17 cellular contexts compared by ENCODE assay signal in the genomic region with DNA sequence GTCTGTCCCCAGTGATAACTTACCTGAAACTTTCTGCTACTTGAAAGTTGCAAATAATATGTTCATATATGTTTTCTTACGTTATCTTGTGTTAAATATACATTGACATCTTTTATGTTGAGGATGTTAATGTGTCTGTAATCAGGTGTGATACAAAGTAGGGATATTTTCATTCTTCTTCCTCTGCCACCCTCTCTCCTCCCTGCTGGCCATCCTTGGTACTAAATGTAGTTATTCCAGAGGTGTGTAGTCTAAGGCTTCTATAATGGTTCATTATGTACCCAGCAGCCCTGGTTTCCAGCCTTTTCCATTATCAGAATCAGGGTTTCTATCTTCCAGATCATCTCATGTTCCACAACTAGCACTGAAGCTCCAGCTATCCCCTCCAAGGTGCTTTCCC.
DNase-seq lines count a peak whose midpoint lies in the region; ATAC-seq and TF ChIP-seq lines count a peak whose summit lies in the region.
"Had no signal": no experiment of that assay in that cellular context is flagged by ENCODE, and none has a peak within 500 bp of the region (broad histone marks: within the 10 kb centered on the region; RNA-seq: fewer than 3 reads in every experiment).

No MANE protein-coding gene starts in this region.

- H3K9ac ChIP-seq in Loucy (ENCODE audit: low read depth, low read length, poor library complexity, severe bottlenecking): no peak overlapping the region
- H3K9ac ChIP-seq in neural progenitor cell: no peak overlapping the region

- H3K4me1 ChIP-seq in Loucy (ENCODE audit: insufficient read depth, low read length, poor library complexity, severe bottlenecking) (peaks cover 7% of the 10 kb centered on the region), neural progenitor cell (no peaks in the 10 kb centered on the region), psoas muscle (no peaks in the 10 kb centered on the region)
- H3K4me1 ChIP-seq: SJSA1 had no signal

- H3K4me2 ChIP-seq in Loucy (ENCODE audit: low read depth, low read length, poor library complexity, severe bottlenecking) (no peak overlapping the region), neural progenitor cell (no peak overlapping the region)

- H3K27me3 Mint-ChIP-seq in neural progenitor cell (ENCODE audit: insufficient read depth, low read depth): no peaks in the 10 kb centered on the region

- H3K4me3 Mint-ChIP-seq in neural progenitor cell: no peak overlapping the region

- H3K36me3 Mint-ChIP-seq in neural progenitor cell: no peaks in the 10 kb centered on the region

- peak; percentile 31 for DNase-seq in NCI-H82 (lab: John Stamatoyannopoulos, UW)
- DNase-seq in NCI-H82 treated with DMSO at 0.1 percent for 48 hours (lab: John Stamatoyannopoulos, UW; ENCODE audit: unreplicated experiment): no peak
- no peak for DNase-seq in brain microvascular endothelial cell
- no peak for DNase-seq in neural progenitor cell (ENCODE audit: low spot score)
- DNase-seq in NCI-H187 (lab: John Stamatoyannopoulos, UW): no peak
- no peak for DNase-seq in psoas muscle
- DNase-seq in islet precursor cell: no peak
- DNase-seq: C1 segment of cervical spinal cord, EL, NCI-H1436, NCI-H2081 treated with DMSO at 0.1 percent for 48 hours, NCI-H345, NCI-H526 treated with DMSO at 0.1 percent for 48 hours had no signal

- H3K4me3 ChIP-seq in Loucy (ENCODE audit: low read length, poor library complexity, severe bottlenecking): no peak overlapping the region
- H3K4me3 ChIP-seq in brain microvascular endothelial cell (ENCODE audit: low read depth, low read length): no peak overlapping the region
- no peak overlapping the region for H3K4me3 ChIP-seq in neural progenitor cell
- H3K4me3 ChIP-seq in psoas muscle: no peak overlapping the region
- H3K4me3 ChIP-seq: K562, SJSA1 had no signal

- H3K27ac ChIP-seq in brain microvascular endothelial cell (no peak overlapping the region), neural progenitor cell (no peak overlapping the region), psoas muscle (no peak overlapping the region)
- H3K27ac ChIP-seq: SJSA1 had no signal

- no peaks in the 10 kb centered on the region for H3K4me1 Mint-ChIP-seq in neural progenitor cell

- no peak for ATAC-seq in psoas muscle
- ATAC-seq: HCT116, K562 had no signal

- H3K27me3 ChIP-seq in Loucy (ENCODE audit: insufficient read depth, low read length, poor library complexity, severe bottlenecking): no peaks in the 10 kb centered on the region
- no peaks in the 10 kb centered on the region for H3K27me3 ChIP-seq in brain microvascular endothelial cell (replicated peaks)
- no peaks in the 10 kb centered on the region for H3K27me3 ChIP-seq in neural progenitor cell
- no peaks in the 10 kb centered on the region for H3K27me3 ChIP-seq in psoas muscle (ENCODE audit: insufficient read depth in 3 of 3, low read length in 2 of 3)
- H3K27me3 ChIP-seq: SJSA1 had no signal

- TF ChIP-seq CTCF in Loucy (conservative IDR thresholded peaks at IDR 0.05; ENCODE audit: low read length): peak; percentile 32; the same call in 1 of the 2 replicates
- peak; percentile 22 for TF ChIP-seq CTCF in brain microvascular endothelial cell (IDR thresholded peaks at IDR 0.05; ENCODE audit: low read depth, low read length, missing control alignments)
- TF ChIP-seq CTCF in neural progenitor cell (IDR thresholded peaks at IDR 0.05): peak; percentile 34
- TF ChIP-seq CTCF in psoas muscle (IDR thresholded peaks at IDR 0.05): no peak

- in situ Hi-C loops in brain microvascular endothelial cell (cut with HindIII; ENCODE audit: low pct_ligation_motif_present, low sequenced_read_pairs): no loop called here

- H3K9me2 ChIP-seq in Loucy (replicated peaks; ENCODE audit: low read depth, low read length): no peaks in the 10 kb centered on the region

- 74 to 85% (median 74%) methylated on average over 1 of the region's 1 CpG for WGBS in psoas muscle, 3 donors

- H3K79me2 ChIP-seq in Loucy (ENCODE audit: insufficient read depth, low read length): no peaks in the 10 kb centered on the region
- H3K79me2 ChIP-seq in neural progenitor cell (ENCODE audit: low read depth): no peaks in the 10 kb centered on the region

- H2AFZ ChIP-seq in Loucy (ENCODE audit: low read length): no peak overlapping the region
- H2AFZ ChIP-seq in neural progenitor cell (replicated peaks): no peak overlapping the region

- H3K9me3 Mint-ChIP-seq in neural progenitor cell: no peaks in the 10 kb centered on the region

- intact Hi-C loops in psoas muscle (cut with DNase I): no loop called here

- H4K20me1 ChIP-seq in Loucy (ENCODE audit: insufficient read depth, low read length, poor library complexity, severe bottlenecking) (no peaks in the 10 kb centered on the region), neural progenitor cell (ENCODE audit: low read depth) (no peaks in the 10 kb centered on the region)

- H3K9me3 ChIP-seq in Loucy (ENCODE audit: insufficient read depth, low read depth, low read length) (no peaks in the 10 kb centered on the region), neural progenitor cell (ENCODE audit: low read depth) (no peaks in the 10 kb centered on the region), psoas muscle (no peaks in the 10 kb centered on the region)
- H3K9me3 ChIP-seq: SJSA1 had no signal

- H3K36me3 ChIP-seq in Loucy (ENCODE audit: insufficient read depth, low read length) (no peaks in the 10 kb centered on the region), brain microvascular endothelial cell (replicated peaks) (no peaks in the 10 kb centered on the region), neural progenitor cell (no peaks in the 10 kb centered on the region), psoas muscle (ENCODE audit: insufficient read depth in 1 of 2, low read depth in 1 of 2) (no peaks in the 10 kb centered on the region)
- H3K36me3 ChIP-seq: SJSA1 had no signal

- H3K27ac Mint-ChIP-seq in neural progenitor cell: no peak overlapping the region

- H3F3A ChIP-seq in Loucy (ENCODE audit: low read depth) (no peaks in the 10 kb centered on the region), neural progenitor cell (ENCODE audit: low read depth) (no peaks in the 10 kb centered on the region)
